Comparison of ENCODE assay signal across 8 cellular contexts in the genomic region with DNA sequence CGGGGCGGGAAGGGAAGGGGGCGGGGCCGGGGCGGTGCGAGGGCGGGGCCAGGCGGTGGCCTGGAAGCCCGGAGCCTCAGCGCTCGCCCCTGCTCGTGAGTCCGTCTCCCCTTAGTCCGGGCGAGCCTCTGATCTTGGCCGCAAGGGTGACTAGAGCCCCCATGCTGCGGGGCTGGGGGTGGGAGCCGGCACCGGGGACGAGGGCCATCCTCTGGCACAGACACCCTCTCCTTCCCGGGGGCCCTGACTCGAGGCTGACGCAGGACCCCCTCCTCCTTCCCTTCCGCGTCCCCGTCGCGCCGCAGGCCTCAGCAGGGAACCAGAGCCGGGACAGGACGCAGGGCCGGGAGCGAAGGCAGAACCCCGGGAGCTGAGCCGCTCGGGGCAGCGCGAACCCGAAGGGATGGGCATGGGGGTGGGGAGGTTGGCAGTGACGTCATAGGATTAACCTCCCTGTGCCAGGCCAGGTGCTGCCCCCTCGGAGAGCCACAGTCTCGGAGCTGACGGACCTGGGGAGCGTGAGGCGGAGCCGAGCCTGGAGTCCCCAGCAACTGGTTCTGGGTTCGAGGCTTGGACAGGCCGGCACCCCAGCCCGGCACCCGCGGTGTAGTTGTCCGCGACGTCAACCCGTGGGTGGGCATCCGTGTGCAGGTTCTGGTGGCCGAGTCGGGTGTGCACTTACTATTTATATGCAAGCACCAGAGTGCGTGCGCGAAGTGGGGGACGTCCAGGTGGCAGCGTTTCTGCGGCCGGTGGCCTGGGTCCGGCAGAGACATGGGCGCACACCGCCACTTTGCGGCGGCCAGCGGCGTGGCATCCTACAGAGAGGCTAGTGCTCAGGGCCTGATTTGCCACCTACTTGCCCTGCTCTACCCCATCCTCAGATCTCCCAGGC. TPM values are rescaled to one million over a fixed set of nuclear protein-coding genes. Genes with fewer than 3 reads are reported as not detected.
DNase-seq lines count a peak whose midpoint lies in the region; ATAC-seq and TF ChIP-seq lines count a peak whose summit lies in the region.

No MANE protein-coding gene starts in this region.

- H3K36me3 ChIP-seq in IMR-90 (ENCODE audit: control insufficient read depth, insufficient read depth, low read length) = no peaks in the 10 kb centered on the region; the same call in 1 of the 2 replicates

- CTCF ChIA-PET in IMR-90 (lab: Yijun Ruan, JAX) = interaction anchor here (0.6 to 1.6 kb wide), 4 partner anchors 18 to 60 kb away, joined by 3 to 7 read pairs (median 4); no protein-coding TSS in a partner anchor

- H3K4me3 Mint-ChIP-seq in nephron = peak overlapping the region; percentile 84 to 92 (median 90)

- H3K4me1 Mint-ChIP-seq in nephron = peaks cover 24% of the 10 kb centered on the region

- H4K5ac ChIP-seq in IMR-90 (ENCODE audit: low read depth, low read length) = peak overlapping the region; percentile 21

- 1% methylated on average over 14 of the region's 72 CpGs; no CpG with 5 or more reads in 1 of the 2 experiments for WGBS in IMR-90 (ENCODE audit: extremely low coverage in 2 of 2, insufficient read length in 1 of 2), 2 experiments

- TF ChIP-seq CTCF in IMR-90 (conservative IDR thresholded peaks at IDR 0.05; ENCODE audit: low read depth, low read length) (peak; percentile 89), nephron (IDR thresholded peaks at IDR 0.05; ENCODE audit: unreplicated experiment in 3 of 3) (peak; percentile 62 to 79 (median 65))

- BruUV-seq in IMR-90 (replicated peaks; lab: Mats Ljungman, UMichigan) = no TSS peak

- H4K8ac ChIP-seq in IMR-90 (ENCODE audit: low read depth in 2 of 2, low read length in 2 of 2) = peak overlapping the region in 1 of 2 experiments; percentile 82; a peak in 2 of 4 replicates

- peaks cover 22% of the 10 kb centered on the region for H3K9me1 ChIP-seq in IMR-90 (ENCODE audit: insufficient read depth, low read length)

- peak overlapping the region; percentile 62 for H4K91ac ChIP-seq in IMR-90 (ENCODE audit: insufficient read depth, low read depth, low read length)

- H3K4me1 ChIP-seq in IMR-90 (ENCODE audit: control insufficient read depth, insufficient read depth, low read length) = peaks cover 31% of the 10 kb centered on the region

- no peak overlapping the region for H3K56ac ChIP-seq in IMR-90 (ENCODE audit: extremely low read depth, insufficient read depth, low read length)

- 0 out of 2 replicates have a peak, but pooled peaks have one; percentile 23 for TF ChIP-seq POLR2A in IMR-90 (IDR thresholded peaks at IDR 0.05; ENCODE audit: low read depth, low read length)

- ATAC-seq in IMR-90 (ENCODE audit: low read depth) (peak; percentile 64), GM21360 (IDR thresholded peaks at IDR 0.05; ENCODE audit: unreplicated experiment) (no peak)

- dilution Hi-C loops in IMR-90 (cut with HindIII; ENCODE audit: low sequenced_read_pairs, unreplicated experiment) = no loop called here

- peak; percentile 87 for TF ChIP-seq RAD21 in IMR-90 (IDR thresholded peaks at IDR 0.05; ENCODE audit: low read length)

- H2BK15ac ChIP-seq in IMR-90 (ENCODE audit: low read depth, low read length) = no peak overlapping the region; the same call in 2 of the 3 replicates

- H3K4me3 ChIP-seq in GM08714 (ENCODE audit: low read length) (peak overlapping the region; percentile 55), IMR-90 (ENCODE audit: insufficient read depth, low read depth, low read length) (peak overlapping the region; percentile 84)

- peak overlapping the region; percentile 70; the same call in 1 of the 2 replicates for H3K23ac ChIP-seq in IMR-90 (ENCODE audit: low read depth, low read length)

- no peaks in the 10 kb centered on the region for H3K36me3 Mint-ChIP-seq in nephron (ENCODE audit: low read depth)

- H4K20me1 ChIP-seq in IMR-90 (ENCODE audit: insufficient read depth, low read length) = peaks cover 9% of the 10 kb centered on the region; the same call in 1 of the 2 replicates

- H3K27ac ChIP-seq in IMR-90 (ENCODE audit: insufficient read depth, low read length) = peak overlapping the region; percentile 88

- H3K4ac ChIP-seq in IMR-90 (ENCODE audit: low read depth, low read length) = peak overlapping the region; percentile 80

- peaks cover 2% of the 10 kb centered on the region for H3K9me3 Mint-ChIP-seq in nephron

- H3K27me3 ChIP-seq in IMR-90 (ENCODE audit: control insufficient read depth, insufficient read depth, low read length) = no peaks in the 10 kb centered on the region

- H3K27me3 Mint-ChIP-seq in nephron (ENCODE audit: low read depth) = no peaks in the 10 kb centered on the region

- peak overlapping the region; percentile 97 for H2AK9ac ChIP-seq in IMR-90 (replicated peaks; ENCODE audit: low read depth, low read length, poor library complexity)

- H2AK5ac ChIP-seq in IMR-90 (ENCODE audit: low read depth, low read length) = peak overlapping the region; percentile 46

- H2BK5ac ChIP-seq in IMR-90 (ENCODE audit: low read depth, low read length, poor library complexity, severe bottlenecking) = peak overlapping the region; percentile 79

- H3K18ac ChIP-seq in IMR-90 (ENCODE audit: low read depth, low read length) = peak overlapping the region; percentile 45; the same call in 1 of the 2 replicates

- peak overlapping the region; percentile 96 for H3K14ac ChIP-seq in IMR-90 (replicated peaks; ENCODE audit: low read depth, low read length)

- in situ Hi-C loops in IMR-90 (cut with MboI; ENCODE audit: low sequenced_read_pairs) = no loop called here

- DNase-seq in IMR-90 (peak; percentile 70), RPMI7951 (ENCODE audit: low read depth) (peak; percentile 73), fibroblast of the conjunctiva (ENCODE audit: low read depth) (peak; percentile 56), superior temporal gyrus (ENCODE audit: extremely low spot score) (peak; percentile 59)
- DNase-seq in activated effector memory CD4-positive, alpha-beta T cell treated with anti-CD3 and anti-CD28 coated beads, Interleukin-2, amount 50 U/mL, for 16 hours = peak; percentile 88

- POLR2A ChIA-PET in IMR-90 (lab: Charles Lee; ENCODE audit: unreplicated experiment) = no interaction called here

- peak overlapping the region; percentile 72 for H3K4me2 ChIP-seq in IMR-90 (ENCODE audit: low read depth, low read length)

- peak overlapping the region; percentile 94 for H2AFZ ChIP-seq in IMR-90 (replicated peaks; ENCODE audit: low read length, poor library complexity)

- H3K9me3 ChIP-seq in IMR-90 (ENCODE audit: control insufficient read depth, insufficient read depth, low read length) = no peaks in the 10 kb centered on the region

- H3K9ac ChIP-seq in IMR-90 (ENCODE audit: low read depth, low read length) = peak overlapping the region; percentile 66

- H2BK120ac ChIP-seq in IMR-90 (ENCODE audit: low read depth, low read length) = peak overlapping the region; percentile 37; the same call in 1 of the 2 replicates

- intact Hi-C loops in IMR-90 (cut with micrococcal nuclease) = loop anchor here (1.0 to 5.0 kb wide), 6 partner anchors 37 to 719 kb away; partner anchors contain the start of gene DCAKD

- H3K27ac Mint-ChIP-seq in nephron = peak overlapping the region in 2 of 3 experiments; percentile 83 to 91

- H3K79me1 ChIP-seq in IMR-90 (ENCODE audit: low read depth in 1 of 2, low read length in 2 of 2) = peaks cover 26 to 49% of the 10 kb centered on the region in 2 experiments

- no peak overlapping the region for H2BK20ac ChIP-seq in IMR-90 (ENCODE audit: low read depth, low read length)

TF ChIP-seq in IMR-90, 13 proteins besides CTCF, POLR2A, EP300 and RAD21:
- TF ChIP-seq, protein P1, sequence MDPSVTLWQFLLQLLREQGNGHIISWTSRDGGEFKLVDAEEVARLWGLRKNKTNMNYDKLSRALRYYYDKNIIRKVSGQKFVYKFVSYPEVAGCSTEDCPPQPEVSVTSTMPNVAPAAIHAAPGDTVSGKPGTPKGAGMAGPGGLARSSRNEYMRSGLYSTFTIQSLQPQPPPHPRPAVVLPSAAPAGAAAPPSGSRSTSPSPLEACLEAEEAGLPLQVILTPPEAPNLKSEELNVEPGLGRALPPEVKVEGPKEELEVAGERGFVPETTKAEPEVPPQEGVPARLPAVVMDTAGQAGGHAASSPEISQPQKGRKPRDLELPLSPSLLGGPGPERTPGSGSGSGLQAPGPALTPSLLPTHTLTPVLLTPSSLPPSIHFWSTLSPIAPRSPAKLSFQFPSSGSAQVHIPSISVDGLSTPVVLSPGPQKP (IDR thresholded peaks at IDR 0.05; ENCODE audit: borderline replicate concordance, low read depth, low read length) = no peak
- TF ChIP-seq SMC3 (IDR thresholded peaks at IDR 0.05; ENCODE audit: low read depth, low read length) = peak; percentile 52

RNA-seq across cellular contexts. Expression of gene PLCD3, which starts 0.5 kb away (rescaled TPM):
- 5.3 and 5.6 TPM in 2 replicates for total RNA-seq in IMR-90 (2012; rRNA removed)
- polyA plus RNA-seq in IMR-90 (2012; rRNA removed) = 36.6 and 39.0 TPM in 2 replicates
- polyA plus RNA-seq in IMR-90 (2012; cell fraction: cytosol; rRNA removed) = 14.8 and 45.8 TPM in 2 replicates
- polyA plus RNA-seq in IMR-90 (2012; cell fraction: nucleus; rRNA removed; ENCODE audit: low replicate concordance) = 35.9 and 73.0 TPM in 2 replicates
- 11.7 and 15.3 TPM in 2 replicates for total RNA-seq in RPMI7951 (2014; rRNA removed; shearing (Covaris generic))

RNA-seq across cellular contexts. Expression of gene ACBD4, which starts 2.7 kb away (rescaled TPM):
- total RNA-seq in IMR-90 (2012; rRNA removed) = 1.7 and 2.3 TPM in 2 replicates
- polyA plus RNA-seq in IMR-90 (2012; rRNA removed) = 5.7 and 6.1 TPM in 2 replicates
- polyA plus RNA-seq in IMR-90 (2012; cell fraction: cytosol; rRNA removed) = 4.5 and 5.5 TPM in 2 replicates
- 29.9 and 39.6 TPM in 2 replicates for polyA plus RNA-seq in IMR-90 (2012; cell fraction: nucleus; rRNA removed; ENCODE audit: low replicate concordance)
- 1.1 and 2.0 TPM in 2 replicates for total RNA-seq in RPMI7951 (2014; rRNA removed; shearing (Covaris generic))

RNA-seq across cellular contexts. Expression of gene HEXIM1, which starts 15.5 kb away (rescaled TPM):
- 5.9 and 8.6 TPM in 2 replicates for total RNA-seq in IMR-90 (2012; rRNA removed)
- 14.5 TPM in 2 replicates for polyA plus RNA-seq in IMR-90 (2012; rRNA removed)
- 13.5 and 13.8 TPM in 2 replicates for polyA plus RNA-seq in IMR-90 (2012; cell fraction: cytosol; rRNA removed)
- polyA plus RNA-seq in IMR-90 (2012; cell fraction: nucleus; rRNA removed; ENCODE audit: low replicate concordance) = 8.5 and 12.5 TPM in 2 replicates
- total RNA-seq in RPMI7951 (2014; rRNA removed; shearing (Covaris generic)) = 3.5 and 4.4 TPM in 2 replicates

RNA-seq across cellular contexts. Expression of gene HEXIM2, which starts 28.9 kb away (rescaled TPM):
- total RNA-seq in IMR-90 (2012; rRNA removed) = 5.6 and 6.1 TPM in 2 replicates
- polyA plus RNA-seq in IMR-90 (2012; rRNA removed) = 4.5 TPM in 2 replicates
- polyA plus RNA-seq in IMR-90 (2012; cell fraction: cytosol; rRNA removed) = 5.2 and 10.6 TPM in 2 replicates
- polyA plus RNA-seq in IMR-90 (2012; cell fraction: nucleus; rRNA removed; ENCODE audit: low replicate concordance) = 2.9 and 6.9 TPM in 2 replicates
- 7.8 and 11.3 TPM in 2 replicates for total RNA-seq in RPMI7951 (2014; rRNA removed; shearing (Covaris generic))
